In the genomic region with DNA sequence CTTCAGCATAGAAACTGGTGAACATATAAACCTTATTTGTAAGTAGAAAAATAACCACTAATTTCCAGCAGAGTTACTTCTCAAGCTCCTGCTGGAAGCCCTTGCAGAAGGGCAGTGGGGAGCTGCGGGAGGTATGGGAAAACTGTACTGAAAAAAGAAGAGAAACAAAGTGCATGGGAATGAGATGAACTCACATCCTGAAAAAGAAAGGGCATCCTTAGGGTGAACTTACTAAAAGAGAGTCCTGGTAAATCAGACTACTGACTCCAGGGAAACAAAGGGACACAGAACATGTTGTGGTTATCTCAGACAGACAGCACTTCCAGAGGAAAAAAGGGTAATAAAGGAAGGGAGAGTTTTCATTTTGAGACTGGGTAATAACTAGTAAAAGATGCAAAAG, we compare ENCODE assay signal across 23 cellular contexts.
"Had no signal": no experiment of that assay in that cellular context is flagged by ENCODE, and none has a peak within 500 bp of the region (broad histone marks: within the 10 kb centered on the region; RNA-seq: fewer than 3 reads in every experiment).

No MANE protein-coding gene starts in this region.

- H3K4me1 Mint-ChIP-seq: central memory CD8-positive, alpha-beta T cell; memory B cell; naive thymus-derived CD4-positive, alpha-beta T cell; nephron progenitor cell; stimulated activated naive CD8-positive, alpha-beta T cell treated with anti-CD3 and anti-CD28 coated beads, Interleukin-15, amount 100 ng/mL, for 72 hours had no signal

- H3K27ac ChIP-seq: colonic mucosa, gastrocnemius medialis, parathyroid adenoma, right lobe of liver, thyroid gland had no signal

- H3K4me3 Mint-ChIP-seq: central memory CD8-positive, alpha-beta T cell; dendritic cell treated with granulocyte-macrophage colony-stimulating factor and Interleukin-4, amounts not matched to agents 40 ng/mL and 50 ng/mL, for 4 days; memory B cell; naive thymus-derived CD4-positive, alpha-beta T cell; nephron progenitor cell; stimulated activated naive CD8-positive, alpha-beta T cell treated with anti-CD3 and anti-CD28 coated beads, Interleukin-15, amount 100 ng/mL, for 72 hours; type B pancreatic cell had no signal

- DNase-seq: colonic mucosa; effector CD8-positive, alpha-beta T cell; gastrocnemius medialis; head of caudate nucleus; midbrain; naive thymus-derived CD4-positive, alpha-beta T cell; nephron progenitor cell; right lobe of liver; small intestine; stimulated activated CD4-positive, alpha-beta T cell treated with anti-CD3 and anti-CD28 coated beads, Interleukin-1b, Interleukin-23, amount 100 ng/mL, for 48 hours; stimulated activated CD4-positive, alpha-beta T cell treated with anti-CD3 and anti-CD28 coated beads, Interleukin-4, amount 100 ng/mL, for 1 hour; stimulated activated CD8-positive, alpha-beta memory T cell treated with anti-CD3 and anti-CD28 coated beads, Interleukin-4, amount 100 ng/mL, for 48 hours; stimulated activated naive CD4-positive, alpha-beta T cell; stimulated activated naive CD8-positive, alpha-beta T cell treated with anti-CD3 and anti-CD28 coated beads, Interleukin-15, amount 100 ng/mL, for 72 hours; thyroid gland had no signal

- H3K4me3 ChIP-seq: colonic mucosa, gastrocnemius medialis, lung, right lobe of liver, thyroid gland had no signal

- H3K4me1 ChIP-seq: colonic mucosa, gastrocnemius medialis, parathyroid adenoma, right lobe of liver, thyroid gland had no signal

- H3K9me3 ChIP-seq: colonic mucosa, gastrocnemius medialis, right lobe of liver, thyroid gland had no signal

- H3K36me3 ChIP-seq: colonic mucosa, gastrocnemius medialis, right lobe of liver, thyroid gland had no signal

- H3K27ac Mint-ChIP-seq: dendritic cell treated with granulocyte-macrophage colony-stimulating factor and Interleukin-4, amounts not matched to agents 40 ng/mL and 50 ng/mL, for 4 days; memory B cell; naive thymus-derived CD4-positive, alpha-beta T cell; nephron progenitor cell; progenitor cell of endocrine pancreas; stimulated activated naive CD8-positive, alpha-beta T cell treated with anti-CD3 and anti-CD28 coated beads, Interleukin-15, amount 100 ng/mL, for 72 hours; type B pancreatic cell had no signal

- H3K27me3 Mint-ChIP-seq: central memory CD8-positive, alpha-beta T cell; dendritic cell treated with granulocyte-macrophage colony-stimulating factor and Interleukin-4, amounts not matched to agents 40 ng/mL and 50 ng/mL, for 4 days; memory B cell; naive thymus-derived CD4-positive, alpha-beta T cell; progenitor cell of endocrine pancreas; stimulated activated naive CD8-positive, alpha-beta T cell treated with anti-CD3 and anti-CD28 coated beads, Interleukin-15, amount 100 ng/mL, for 72 hours; type B pancreatic cell had no signal

- H3K9ac ChIP-seq: parathyroid adenoma had no signal

- H3K36me3 Mint-ChIP-seq: memory B cell; naive thymus-derived CD4-positive, alpha-beta T cell; type B pancreatic cell had no signal

- ATAC-seq: gastrocnemius medialis; left lobe of liver; naive thymus-derived CD4-positive, alpha-beta T cell; right lobe of liver; stimulated activated naive CD8-positive, alpha-beta T cell treated with anti-CD3 and anti-CD28 coated beads, Interleukin-15, amount 100 ng/mL, for 72 hours had no signal

- H3K27me3 ChIP-seq: colonic mucosa, gastrocnemius medialis, right lobe of liver, thyroid gland had no signal

- H3K9me3 Mint-ChIP-seq: nephron progenitor cell, type B pancreatic cell had no signal
